11 cellular contexts compared by ENCODE assay signal in genomic region chr11:128508785-128509518, GRCh38.
A peak's percentile ranks its signal among the peaks of the same experiment; 100 is the strongest.
DNase-seq lines count a peak whose midpoint lies in the region; ATAC-seq and TF ChIP-seq lines count a peak whose summit lies in the region.
"Had no signal": no experiment of that assay in that cellular context is flagged by ENCODE, and none has a peak within 500 bp of the region (broad histone marks: within the 10 kb centered on the region; RNA-seq: fewer than 3 reads in every experiment).

No MANE protein-coding gene starts in this region.

- peaks cover 33% of the 10 kb centered on the region for H3F3A ChIP-seq in SU-DHL-6 (ENCODE audit: insufficient read depth)

- no peak for TF ChIP-seq CTCF in SU-DHL-6 (IDR thresholded peaks at IDR 0.05; ENCODE audit: insufficient read depth, low read length, poor library complexity, severe bottlenecking)
- no peak for TF ChIP-seq CTCF in Caco-2 (IDR thresholded peaks at IDR 0.05; ENCODE audit: insufficient read depth in 1 of 2, low read depth in 1 of 2, low read length in 1 of 2, severe bottlenecking in 1 of 2, unreplicated experiment in 1 of 2)

- DNase-seq in activated CD8-positive, alpha-beta memory T cell treated with anti-CD3 and anti-CD28 coated beads, Interleukin-2, amount 10 ng/mL, durations not matched to agents 7 days and 5 days: no peak
- no peak for DNase-seq in activated CD8-positive, alpha-beta memory T cell treated with anti-CD3 and anti-CD28 coated beads, Interleukin-2, amount 50 U/mL, for 48 hours
- DNase-seq in fibroblast of gingiva (ENCODE audit: low read depth): peak; percentile 71
- no peak for DNase-seq in Caco-2
- no peak for DNase-seq in inferior parietal cortex (ENCODE audit: extremely low spot score)
- no peak for DNase-seq in NCI-H2227 (lab: John Stamatoyannopoulos, UW; ENCODE audit: unreplicated experiment)
- DNase-seq: foreskin keratinocyte, pancreas had no signal

- H3K4me1 Mint-ChIP-seq in activated CD8-positive, alpha-beta memory T cell treated with anti-CD3 and anti-CD28 coated beads, Interleukin-2, amount 10 ng/mL, durations not matched to agents 7 days and 5 days: peaks cover 98% of the 10 kb centered on the region
- peaks cover 99% of the 10 kb centered on the region for H3K4me1 Mint-ChIP-seq in stimulated activated memory B cell treated with anti-CD40 and anti-IgM and Interleukin-4, amounts not matched to agents 10 μg/mL and 1 μg/mL and 100 μg/mL, for 72 hours
- peaks cover 9% of the 10 kb centered on the region for H3K4me1 Mint-ChIP-seq in Caco-2 (ENCODE audit: low read depth, unreplicated experiment)

- ATAC-seq in activated CD8-positive, alpha-beta memory T cell treated with anti-CD3 and anti-CD28 coated beads, Interleukin-2, amount 10 ng/mL, durations not matched to agents 7 days and 5 days: no peak
- no peak for ATAC-seq in stimulated activated memory B cell treated with anti-CD40 and anti-IgM and Interleukin-4, amounts not matched to agents 10 μg/mL and 1 μg/mL and 100 μg/mL, for 72 hours
- ATAC-seq: foreskin keratinocyte, pancreas had no signal

- H3K9me3 Mint-ChIP-seq in activated CD8-positive, alpha-beta memory T cell treated with anti-CD3 and anti-CD28 coated beads, Interleukin-2, amount 10 ng/mL, durations not matched to agents 7 days and 5 days (ENCODE audit: low read depth): no peaks in the 10 kb centered on the region
- H3K9me3 Mint-ChIP-seq in stimulated activated memory B cell treated with anti-CD40 and anti-IgM and Interleukin-4, amounts not matched to agents 10 μg/mL and 1 μg/mL and 100 μg/mL, for 72 hours: no peaks in the 10 kb centered on the region
- no peaks in the 10 kb centered on the region for H3K9me3 Mint-ChIP-seq in Caco-2 (ENCODE audit: unreplicated experiment)

- CTCF ChIA-PET in activated CD8-positive, alpha-beta memory T cell treated with anti-CD3 and anti-CD28 coated beads, Interleukin-2, amount 10 ng/mL, durations not matched to agents 7 days and 5 days (lab: Charles Lee): interaction anchor here (1.0 to 14.7 kb wide), 12 partner anchors 7 to 337 kb away, joined by 3 to 108 read pairs (median 6); no protein-coding TSS in a partner anchor
- CTCF ChIA-PET in Caco-2 (lab: Charles Lee): interaction anchor here (0.7 kb wide), 1 partner anchor 60 kb away, joined by 6 read pairs; no protein-coding TSS in a partner anchor

- H3K27ac Mint-ChIP-seq in activated CD8-positive, alpha-beta memory T cell treated with anti-CD3 and anti-CD28 coated beads, Interleukin-2, amount 10 ng/mL, durations not matched to agents 7 days and 5 days: peak overlapping the region; percentile 86
- peak overlapping the region; percentile 87 for H3K27ac Mint-ChIP-seq in stimulated activated memory B cell treated with anti-CD40 and anti-IgM and Interleukin-4, amounts not matched to agents 10 μg/mL and 1 μg/mL and 100 μg/mL, for 72 hours
- no peak overlapping the region for H3K27ac Mint-ChIP-seq in Caco-2 (ENCODE audit: unreplicated experiment)

- no peaks in the 10 kb centered on the region for H3K27me3 Mint-ChIP-seq in activated CD8-positive, alpha-beta memory T cell treated with anti-CD3 and anti-CD28 coated beads, Interleukin-2, amount 10 ng/mL, durations not matched to agents 7 days and 5 days
- no peaks in the 10 kb centered on the region for H3K27me3 Mint-ChIP-seq in stimulated activated memory B cell treated with anti-CD40 and anti-IgM and Interleukin-4, amounts not matched to agents 10 μg/mL and 1 μg/mL and 100 μg/mL, for 72 hours
- H3K27me3 Mint-ChIP-seq in Caco-2 (ENCODE audit: insufficient read depth, unreplicated experiment): no peaks in the 10 kb centered on the region

- peak overlapping the region; percentile 96 for H3K4me2 ChIP-seq in SU-DHL-6 (ENCODE audit: low read depth, low read length, poor library complexity, severe bottlenecking)
- H3K4me2 ChIP-seq: BLaER1 had no signal

- no peak overlapping the region for H2AFZ ChIP-seq in SU-DHL-6 (ENCODE audit: low read depth, low read length, severe bottlenecking)

- peaks cover 9% of the 10 kb centered on the region; the same call in 1 of the 2 replicates for H3K36me3 ChIP-seq in SU-DHL-6 (ENCODE audit: low read length)
- no peaks in the 10 kb centered on the region for H3K36me3 ChIP-seq in Caco-2 (ENCODE audit: control insufficient read depth, insufficient read depth, low read length)
- H3K36me3 ChIP-seq: pancreas had no signal

- no peaks in the 10 kb centered on the region; the same call in 1 of the 2 replicates for H3K4me1 ChIP-seq in Caco-2

- H4K20me1 ChIP-seq in SU-DHL-6 (ENCODE audit: low read depth, low read length): peaks cover 7% of the 10 kb centered on the region; the same call in 1 of the 2 replicates

- peaks cover 80% of the 10 kb centered on the region for H3K36me3 Mint-ChIP-seq in activated CD8-positive, alpha-beta memory T cell treated with anti-CD3 and anti-CD28 coated beads, Interleukin-2, amount 10 ng/mL, durations not matched to agents 7 days and 5 days
- H3K36me3 Mint-ChIP-seq in stimulated activated memory B cell treated with anti-CD40 and anti-IgM and Interleukin-4, amounts not matched to agents 10 μg/mL and 1 μg/mL and 100 μg/mL, for 72 hours: peaks cover 60% of the 10 kb centered on the region
- peaks cover 7% of the 10 kb centered on the region for H3K36me3 Mint-ChIP-seq in Caco-2 (ENCODE audit: insufficient read depth, unreplicated experiment)

- H3K4me3 Mint-ChIP-seq in activated CD8-positive, alpha-beta memory T cell treated with anti-CD3 and anti-CD28 coated beads, Interleukin-2, amount 10 ng/mL, durations not matched to agents 7 days and 5 days: peak overlapping the region; percentile 99
- H3K4me3 Mint-ChIP-seq in stimulated activated memory B cell treated with anti-CD40 and anti-IgM and Interleukin-4, amounts not matched to agents 10 μg/mL and 1 μg/mL and 100 μg/mL, for 72 hours: peak overlapping the region; percentile 36
- no peak overlapping the region for H3K4me3 Mint-ChIP-seq in Caco-2 (ENCODE audit: unreplicated experiment)

- intact Hi-C loops in Caco-2 (cut with micrococcal nuclease; ENCODE audit: unreplicated experiment): no loop called here

- H3K4me3 ChIP-seq in SU-DHL-6 (ENCODE audit: insufficient read depth, low read length, poor library complexity, severe bottlenecking): peak overlapping the region; percentile 30
- H3K4me3 ChIP-seq in Caco-2 (ENCODE audit: low read depth, low read length): no peak overlapping the region
- H3K4me3 ChIP-seq: BLaER1, pancreas had no signal

- peaks cover 100% of the 10 kb centered on the region for H3K79me2 ChIP-seq in SU-DHL-6 (ENCODE audit: insufficient read depth, low read length)

- H3K9me3 ChIP-seq in SU-DHL-6 (ENCODE audit: insufficient read depth, low read length) (no peaks in the 10 kb centered on the region), Caco-2 (no peaks in the 10 kb centered on the region)
- H3K9me3 ChIP-seq: pancreas had no signal

- no peaks in the 10 kb centered on the region for H3K9me2 ChIP-seq in SU-DHL-6 (replicated peaks; ENCODE audit: insufficient read depth, low read length)

- H3K27me3 ChIP-seq in SU-DHL-6 (ENCODE audit: low read length) (no peaks in the 10 kb centered on the region), Caco-2 (replicated peaks; ENCODE audit: control insufficient read depth, insufficient read depth, low read length) (no peaks in the 10 kb centered on the region)
- H3K27me3 ChIP-seq: BLaER1, foreskin keratinocyte, pancreas had no signal

- POLR2A ChIA-PET in Caco-2 (lab: Charles Lee): no interaction called here

- H3K27ac ChIP-seq in SU-DHL-6 (ENCODE audit: low read depth, low read length): peak overlapping the region; percentile 72
- H3K27ac ChIP-seq: BLaER1, foreskin keratinocyte had no signal

- peak overlapping the region; percentile 40 for H3K9ac ChIP-seq in SU-DHL-6 (ENCODE audit: low read length)
- H3K9ac ChIP-seq: BLaER1 had no signal

- BruUV-seq in Caco-2 (replicated peaks; lab: Mats Ljungman, UMichigan): no TSS peak
